ENCODE assay signal across 29 cellular contexts in genomic region chrX:111662314-111662713, GRCh38.
"Had no signal": no experiment of that assay in that cellular context is flagged by ENCODE, and none has a peak within 500 bp of the region (broad histone marks: within the 10 kb centered on the region; RNA-seq: fewer than 3 reads in every experiment).

No MANE protein-coding gene starts in this region.

- H3K9me3 Mint-ChIP-seq: activated naive CD4-positive, alpha-beta T cell treated with anti-CD3 and anti-CD28 coated beads for 36 hours; activated naive CD8-positive, alpha-beta T cell treated with anti-CD3 and anti-CD28 coated beads for 36 hours; activated T-helper 1 cell treated with anti-CD3 and anti-CD28 coated beads, Interleukin-12 subunit alpha, Interleukin-12 subunit beta, Interleukin-2, Interleukin-4 antibody, amounts not matched to agents 30 ng/mL and 10 ng/mL and 1 ng/mL, durations not matched to agents 14 hours and 24 hours and 36 hours; nephron; stimulated activated memory B cell treated with anti-CD40 and anti-IgM and Interleukin-4, amounts not matched to agents 10 μg/mL and 1 μg/mL and 100 μg/mL, for 72 hours; stimulated activated naive CD8-positive, alpha-beta T cell treated with anti-CD3 and anti-CD28 coated beads, Interleukin-15, amount 100 ng/mL, for 72 hours; type B pancreatic cell had no signal

- H3K36me3 Mint-ChIP-seq: activated naive CD8-positive, alpha-beta T cell treated with anti-CD3 and anti-CD28 coated beads for 36 hours; stimulated activated memory B cell treated with anti-CD40 and anti-IgM and Interleukin-4, amounts not matched to agents 10 μg/mL and 1 μg/mL and 100 μg/mL, for 72 hours; type B pancreatic cell had no signal

- ATAC-seq: activated CD4-positive, alpha-beta T cell treated with anti-CD3 and anti-CD28 coated beads for 36 hours; body of pancreas; foreskin keratinocyte; heart right ventricle; left ventricle myocardium superior; psoas muscle; stimulated activated memory B cell treated with anti-CD40 and anti-IgM and Interleukin-4, amounts not matched to agents 10 μg/mL and 1 μg/mL and 100 μg/mL, for 72 hours; stimulated activated naive CD8-positive, alpha-beta T cell treated with anti-CD3 and anti-CD28 coated beads, Interleukin-15, amount 100 ng/mL, for 72 hours had no signal

- H3K4me3 Mint-ChIP-seq: activated CD4-positive, alpha-beta T cell treated with anti-CD3 and anti-CD28 coated beads for 36 hours; activated naive CD4-positive, alpha-beta T cell treated with anti-CD3 and anti-CD28 coated beads for 36 hours; activated naive CD8-positive, alpha-beta T cell treated with anti-CD3 and anti-CD28 coated beads for 36 hours; activated T-helper 1 cell treated with anti-CD3 and anti-CD28 coated beads, Interleukin-12 subunit alpha, Interleukin-12 subunit beta, Interleukin-2, Interleukin-4 antibody, amounts not matched to agents 30 ng/mL and 10 ng/mL and 1 ng/mL, durations not matched to agents 14 hours and 24 hours and 36 hours; nephron; stimulated activated memory B cell treated with anti-CD40 and anti-IgM and Interleukin-4, amounts not matched to agents 10 μg/mL and 1 μg/mL and 100 μg/mL, for 72 hours; stimulated activated naive CD8-positive, alpha-beta T cell treated with anti-CD3 and anti-CD28 coated beads, Interleukin-15, amount 100 ng/mL, for 72 hours; type B pancreatic cell had no signal

- H3K27me3 Mint-ChIP-seq: activated CD4-positive, alpha-beta T cell treated with anti-CD3 and anti-CD28 coated beads for 36 hours; activated naive CD8-positive, alpha-beta T cell treated with anti-CD3 and anti-CD28 coated beads for 36 hours; stimulated activated memory B cell treated with anti-CD40 and anti-IgM and Interleukin-4, amounts not matched to agents 10 μg/mL and 1 μg/mL and 100 μg/mL, for 72 hours; stimulated activated naive CD8-positive, alpha-beta T cell treated with anti-CD3 and anti-CD28 coated beads, Interleukin-15, amount 100 ng/mL, for 72 hours; type B pancreatic cell had no signal

- H3K4me1 Mint-ChIP-seq: activated CD4-positive, alpha-beta T cell treated with anti-CD3 and anti-CD28 coated beads for 36 hours; activated naive CD8-positive, alpha-beta T cell treated with anti-CD3 and anti-CD28 coated beads for 36 hours; nephron; stimulated activated naive CD8-positive, alpha-beta T cell treated with anti-CD3 and anti-CD28 coated beads, Interleukin-15, amount 100 ng/mL, for 72 hours had no signal

- H3K4me1 ChIP-seq: adrenal gland, body of pancreas, esophagus muscularis mucosa, foreskin keratinocyte, heart right ventricle, psoas muscle, sigmoid colon, vagina had no signal

- H3K4me3 ChIP-seq: adrenal gland, body of pancreas, esophagus muscularis mucosa, heart right ventricle, psoas muscle, sigmoid colon, vagina had no signal

- DNase-seq: activated CD4-positive, alpha-beta T cell treated with anti-CD3 and anti-CD28 coated beads for 36 hours; activated CD4-positive, alpha-beta T cell treated with anti-CD3 and anti-CD28 coated beads, Interleukin-2, amount 50 U/mL, for 4 hours; activated CD4-positive, CD25-positive, alpha-beta regulatory T cell; activated CD8-positive, alpha-beta memory T cell treated with anti-CD3 and anti-CD28 coated beads, Interleukin-2, amount 50 U/mL, for 4 hours; activated effector memory CD4-positive, alpha-beta T cell treated with anti-CD3 and anti-CD28 coated beads, Interleukin-2, amount 50 U/mL, for 16 hours; activated naive CD4-positive, alpha-beta T cell treated with anti-CD3 and anti-CD28 coated beads for 36 hours; activated naive CD8-positive, alpha-beta T cell treated with anti-CD3 and anti-CD28 coated beads for 36 hours; activated T-cell treated with anti-CD3 and anti-CD28 coated beads, Interleukin-2, amount 50 U/mL, for 1 hour; adrenal gland; aorta; body of pancreas; dermis blood vessel endothelial cell; effector CD4-positive, alpha-beta T cell; foreskin keratinocyte; heart right ventricle; left ventricle myocardium superior; psoas muscle; sigmoid colon; small intestine; stimulated activated CD4-positive, alpha-beta T cell treated with anti-CD3 and anti-CD28 coated beads, Interleukin-4, amount 100 ng/mL, for 24 hours; stimulated activated naive CD8-positive, alpha-beta T cell treated with anti-CD3 and anti-CD28 coated beads, Interleukin-15, amount 100 ng/mL, for 72 hours; substantia nigra; T1000 had no signal

- H3K27ac ChIP-seq: adrenal gland, body of pancreas, esophagus muscularis mucosa, foreskin keratinocyte, heart right ventricle, psoas muscle, sigmoid colon, vagina had no signal

- H3K27me3 ChIP-seq: adrenal gland, body of pancreas, esophagus muscularis mucosa, foreskin keratinocyte, sigmoid colon, vagina had no signal

- H3K9me3 ChIP-seq: adrenal gland, body of pancreas, esophagus muscularis mucosa, heart right ventricle, psoas muscle, sigmoid colon, vagina had no signal

- H3K36me3 ChIP-seq: adrenal gland, esophagus muscularis mucosa, heart right ventricle, sigmoid colon, vagina had no signal

- H3K27ac Mint-ChIP-seq: activated CD4-positive, alpha-beta T cell treated with anti-CD3 and anti-CD28 coated beads for 36 hours; activated naive CD4-positive, alpha-beta T cell treated with anti-CD3 and anti-CD28 coated beads for 36 hours; activated naive CD8-positive, alpha-beta T cell treated with anti-CD3 and anti-CD28 coated beads for 36 hours; activated T-helper 1 cell treated with anti-CD3 and anti-CD28 coated beads, Interleukin-12 subunit alpha, Interleukin-12 subunit beta, Interleukin-2, Interleukin-4 antibody, amounts not matched to agents 30 ng/mL and 10 ng/mL and 1 ng/mL, durations not matched to agents 14 hours and 24 hours and 36 hours; nephron; stimulated activated memory B cell treated with anti-CD40 and anti-IgM and Interleukin-4, amounts not matched to agents 10 μg/mL and 1 μg/mL and 100 μg/mL, for 72 hours; stimulated activated naive CD8-positive, alpha-beta T cell treated with anti-CD3 and anti-CD28 coated beads, Interleukin-15, amount 100 ng/mL, for 72 hours; type B pancreatic cell had no signal
